Comparison of ENCODE assay signal across 1 cellular context in the genomic region with DNA sequence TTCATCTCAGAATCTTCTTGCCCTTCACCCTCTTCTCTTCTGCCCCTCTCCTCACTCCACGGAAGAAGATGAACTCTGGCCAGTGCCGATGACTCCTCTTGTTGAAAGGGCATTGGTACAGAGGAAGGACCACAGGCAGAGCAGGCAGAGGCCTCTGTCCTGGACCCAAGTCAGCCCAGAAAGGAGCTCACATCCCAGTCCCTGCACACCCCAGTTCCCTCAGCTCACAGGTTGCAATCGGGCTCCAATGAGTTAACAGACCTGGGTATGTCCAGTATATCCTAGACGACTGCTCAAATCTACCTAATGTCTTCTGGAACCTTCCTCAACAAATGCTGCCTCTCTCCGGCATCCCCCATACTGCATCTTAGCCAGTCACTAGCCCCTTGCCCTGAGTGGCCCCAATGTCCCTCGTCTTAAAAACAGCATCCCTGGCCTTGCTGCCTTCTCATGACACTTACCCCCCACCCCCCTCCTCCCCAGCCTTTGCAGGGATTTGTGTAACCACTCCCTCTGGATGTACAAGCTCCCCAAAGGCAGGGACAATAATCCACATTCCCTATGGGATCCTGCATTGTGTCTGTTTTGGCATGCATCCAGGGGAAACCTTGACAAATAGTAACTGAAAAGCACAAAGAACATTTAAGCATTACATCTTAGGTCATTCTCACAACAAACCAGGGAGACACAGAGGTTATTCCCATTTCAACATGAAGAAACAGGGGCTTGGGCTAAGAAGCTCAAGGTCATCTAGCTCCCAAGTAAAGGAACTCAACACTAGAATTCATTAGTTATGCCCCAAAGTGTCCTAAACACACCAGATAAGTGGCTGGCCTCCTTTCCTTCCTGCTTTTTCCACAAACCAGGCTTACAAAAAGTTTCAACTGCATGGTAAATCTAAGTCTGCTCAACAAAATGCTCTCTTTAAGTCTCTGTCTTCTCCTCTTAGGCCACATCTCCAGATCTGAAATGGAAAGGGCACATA.
TF ChIP-seq lines count a peak whose summit lies in the region.

No MANE protein-coding gene starts in this region.

TF ChIP-seq in IMR-90, 13 proteins besides CTCF, POLR2A, EP300 and RAD21:
- TF ChIP-seq SMC3 (IDR thresholded peaks at IDR 0.05; ENCODE audit: low read depth, low read length) = no peak
- no peak for TF ChIP-seq BHLHE40 (IDR thresholded peaks at IDR 0.05; ENCODE audit: low read depth, low read length)
- TF ChIP-seq MXI1 (IDR thresholded peaks at IDR 0.05; ENCODE audit: borderline replicate concordance, low read depth, low read length) = no peak
- TF ChIP-seq, protein P1, sequence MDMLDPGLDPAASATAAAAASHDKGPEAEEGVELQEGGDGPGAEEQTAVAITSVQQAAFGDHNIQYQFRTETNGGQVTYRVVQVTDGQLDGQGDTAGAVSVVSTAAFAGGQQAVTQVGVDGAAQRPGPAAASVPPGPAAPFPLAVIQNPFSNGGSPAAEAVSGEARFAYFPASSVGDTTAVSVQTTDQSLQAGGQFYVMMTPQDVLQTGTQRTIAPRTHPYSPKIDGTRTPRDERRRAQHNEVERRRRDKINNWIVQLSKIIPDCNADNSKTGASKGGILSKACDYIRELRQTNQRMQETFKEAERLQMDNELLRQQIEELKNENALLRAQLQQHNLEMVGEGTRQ (IDR thresholded peaks at IDR 0.05; ENCODE audit: low read depth, low read length) = no peak
- no peak for TF ChIP-seq CHD1 (IDR thresholded peaks at IDR 0.05; ENCODE audit: low read depth, low read length)
- TF ChIP-seq CEBPB (IDR thresholded peaks at IDR 0.05; ENCODE audit: low read depth, low read length) = no peak
- no peak for TF ChIP-seq RFX5 (IDR thresholded peaks at IDR 0.05; ENCODE audit: low read depth, low read length)
- TF ChIP-seq NFE2L2 (IDR thresholded peaks at IDR 0.05; ENCODE audit: low read depth, low read length) = no peak
- TF ChIP-seq MAFK (IDR thresholded peaks at IDR 0.05; ENCODE audit: low read depth, low read length) = no peak
- TF ChIP-seq RCOR1 (IDR thresholded peaks at IDR 0.05; ENCODE audit: insufficient replicate concordance, low read length) = no peak
- TF ChIP-seq MAZ (IDR thresholded peaks at IDR 0.05; ENCODE audit: borderline replicate concordance, low read depth, low read length) = no peak
- TF ChIP-seq FOS (IDR thresholded peaks at IDR 0.05; ENCODE audit: low read depth, low read length) = no peak
- TF ChIP-seq, protein P2, sequence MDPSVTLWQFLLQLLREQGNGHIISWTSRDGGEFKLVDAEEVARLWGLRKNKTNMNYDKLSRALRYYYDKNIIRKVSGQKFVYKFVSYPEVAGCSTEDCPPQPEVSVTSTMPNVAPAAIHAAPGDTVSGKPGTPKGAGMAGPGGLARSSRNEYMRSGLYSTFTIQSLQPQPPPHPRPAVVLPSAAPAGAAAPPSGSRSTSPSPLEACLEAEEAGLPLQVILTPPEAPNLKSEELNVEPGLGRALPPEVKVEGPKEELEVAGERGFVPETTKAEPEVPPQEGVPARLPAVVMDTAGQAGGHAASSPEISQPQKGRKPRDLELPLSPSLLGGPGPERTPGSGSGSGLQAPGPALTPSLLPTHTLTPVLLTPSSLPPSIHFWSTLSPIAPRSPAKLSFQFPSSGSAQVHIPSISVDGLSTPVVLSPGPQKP (IDR thresholded peaks at IDR 0.05; ENCODE audit: borderline replicate concordance, low read depth, low read length) = no peak
